8 cellular contexts compared by ENCODE assay signal in genomic region chrX:100410083-100410590, GRCh38. TPM values are rescaled to one million over a fixed set of nuclear protein-coding genes. Genes with fewer than 3 reads are reported as not detected.
A peak's percentile ranks its signal among the peaks of the same experiment; 100 is the strongest.
DNase-seq lines count a peak whose midpoint lies in the region; ATAC-seq and TF ChIP-seq lines count a peak whose summit lies in the region.

Gene PCDH19, minus strand, starts transcription at chrX:100410273. Its CDS starts 1,676 bp downstream, at chrX:100408597.

- 0 out of 2 replicates have a peak, but pooled peaks cover 6% of the 10 kb centered on the region for H3K36me3 Mint-ChIP-seq in WTC11

- H3K9me3 Mint-ChIP-seq in WTC11 = no peaks in the 10 kb centered on the region

- peak within 1 kb of the TSS; percentile 92 for H3K4me3 Mint-ChIP-seq in WTC11

- H3K4me1 ChIP-seq in esophagus (ENCODE audit: control insufficient read depth in 2 of 2, insufficient read depth in 2 of 2, low read length in 1 of 2) = no peaks in the 10 kb centered on the region

- 1 to 28% methylated on average over 49 of the region's 49 CpGs for WGBS in esophagus, 2 donors

- DNase-seq in AG09319 (ENCODE audit: extremely low read depth, low read depth) (peak; percentile 8), H7 (peak; percentile 98), WTC11 (ENCODE audit: low spot score) (peak; percentile 71), middle frontal gyrus (ENCODE audit: extremely low spot score, low spot score) (peak; percentile 41), HPDE6-E6E7 (ENCODE audit: extremely low spot score) (no peak)
- DNase-seq in stimulated activated naive CD8-positive, alpha-beta T cell treated with anti-CD3 and anti-CD28 coated beads, Interleukin-15, Interleukin-2, amounts not matched to agents 100 U/mL and 50 U/mL, for 24 hours = peak; percentile 33

- H3K36me3 ChIP-seq in H7 (replicated peaks; ENCODE audit: control insufficient read depth, insufficient read depth, low read length) (no peaks in the 10 kb centered on the region), esophagus (ENCODE audit: control insufficient read depth in 2 of 2, insufficient read depth in 2 of 2, low read length in 1 of 2) (no peaks in the 10 kb centered on the region)

- TF ChIP-seq CTCF in AG09319 (IDR thresholded peaks at IDR 0.05; ENCODE audit: low read depth, low read length) (no peak), WTC11 (IDR thresholded peaks at IDR 0.05) (no peak)

- H3K27ac Mint-ChIP-seq in WTC11 = no peak within 1 kb of the TSS

- no peak within 1 kb of the TSS for H3K27ac ChIP-seq in esophagus (ENCODE audit: low read depth in 2 of 2, low read length in 1 of 2)

- CTCF ChIA-PET in WTC11 (lab: Charles Lee) = interaction anchor here (1.3 to 3.3 kb wide), 4 partner anchors 32 to 359 kb away, joined by 5 to 26 read pairs (median 6); no protein-coding TSS in a partner anchor

- H3K27me3 ChIP-seq in H7 (ENCODE audit: control insufficient read depth, insufficient read depth, low read length) = peaks cover 77% of the 10 kb centered on the region
- peaks cover 0 to 2% of the 10 kb centered on the region in 2 donors for H3K27me3 ChIP-seq in esophagus (ENCODE audit: control insufficient read depth in 1 of 2, insufficient read depth in 2 of 2, low read length in 2 of 2)

- peak; percentile 76 for ATAC-seq in WTC11
- peak; percentile 28 for ATAC-seq in stimulated activated naive CD8-positive, alpha-beta T cell treated with anti-CD3 and anti-CD28 coated beads, Interleukin-15, Interleukin-2, amounts not matched to agents 100 U/mL and 50 U/mL, for 24 hours
- no peak for ATAC-seq in HG02610 (IDR thresholded peaks at IDR 0.05; ENCODE audit: unreplicated experiment)

- H3K4me1 Mint-ChIP-seq in WTC11 = peaks cover 33% of the 10 kb centered on the region

- peaks cover 96% of the 10 kb centered on the region for H3K27me3 Mint-ChIP-seq in WTC11 (ENCODE audit: low read depth)

- peaks cover 4 to 12% of the 10 kb centered on the region in 2 donors for H3K9me3 ChIP-seq in esophagus (ENCODE audit: control insufficient read depth in 2 of 2, insufficient read depth in 1 of 2, low read depth in 1 of 2, low read length in 1 of 2)

- POLR2A ChIA-PET in WTC11 (lab: Charles Lee) = no interaction called here

- H3K4me3 ChIP-seq in H7 (ENCODE audit: insufficient read depth, low read depth, low read length) = peak within 1 kb of the TSS; percentile 46
- H3K4me3 ChIP-seq in esophagus (ENCODE audit: low read depth in 1 of 2, low read length in 2 of 2) = peak within 1 kb of the TSS; percentile 16 to 44

TF ChIP-seq in WTC11, 78 proteins besides CTCF, POLR2A, EP300 and RAD21:
- TF ChIP-seq CREB1 (CRISPR knock-in tag; IDR thresholded peaks at IDR 0.05) (no peak), RELA (CRISPR knock-in tag; IDR thresholded peaks at IDR 0.05; ENCODE audit: borderline replicate concordance) (no peak), JAZF1 (CRISPR knock-in tag; IDR thresholded peaks at IDR 0.05) (no peak), E2F4 (CRISPR knock-in tag; IDR thresholded peaks at IDR 0.05; ENCODE audit: borderline replicate concordance, low read depth) (no peak)

RNA-seq across cellular contexts. Expression of gene PCDH19, which starts in this region (rescaled TPM):
- 1.1 and 2.4 TPM in 2 replicates for total RNA-seq in H7 (2014; rRNA removed; shearing (Covaris generic))
- 1.5 to 2.1 TPM (median 1.8 TPM) in 3 replicates for total RNA-seq in WTC11 (2021)
- under 1 TPM; 0.11 to 0.14 TPM for polyA plus RNA-seq in esophagus
